ENCODE assay signal across 10 cellular contexts in genomic region chr11:1881442-1882264, GRCh38. TPM values are rescaled to one million over a fixed set of nuclear protein-coding genes. Genes with fewer than 3 reads are reported as not detected.
DNase-seq lines count a peak whose midpoint lies in the region; ATAC-seq and TF ChIP-seq lines count a peak whose summit lies in the region.
"Had no signal": no experiment of that assay in that cellular context is flagged by ENCODE, and none has a peak within 500 bp of the region (broad histone marks: within the 10 kb centered on the region; RNA-seq: fewer than 3 reads in every experiment).

No MANE protein-coding gene starts in this region.

- peak; percentile 47 for DNase-seq in GM13976 (ENCODE audit: low spot score)
- peak; percentile 41 for DNase-seq in NB4 (ENCODE audit: low read depth)
- DNase-seq in cardiac septum (ENCODE audit: low spot score) = peak; percentile 63
- DNase-seq in C1 segment of cervical spinal cord (lab: John Stamatoyannopoulos, UW) = no peak
- DNase-seq in BE2C = no peak
- DNase-seq in erythroblast (lab: John Stamatoyannopoulos, UW) = no peak

- peak overlapping the region; percentile 92 for H3K9ac ChIP-seq in skeletal muscle satellite cell (ENCODE audit: low read depth, low read length)
- H3K9ac ChIP-seq: KMS-11 had no signal

- H3K4me3 ChIP-seq in NB4 (ENCODE audit: low read depth, low read length) (no peak overlapping the region), skeletal muscle satellite cell (ENCODE audit: low read length) (no peak overlapping the region), BE2C (ENCODE audit: low read depth, low read length) (no peak overlapping the region)
- H3K4me3 ChIP-seq: SK-N-MC had no signal

- in situ Hi-C loops in GM13976 (cut with MboI; ENCODE audit: low sequenced_read_pairs, unreplicated experiment) = loop anchor here (5.0 kb wide), 1 partner anchor 36 kb away; the partner anchor contains the start of gene TNNT3

- no peaks in the 10 kb centered on the region for H3K27me3 ChIP-seq in skeletal muscle satellite cell (ENCODE audit: control insufficient read depth, insufficient read depth, low read length)
- H3K27me3 ChIP-seq in BE2C = no peaks in the 10 kb centered on the region

- no peak for TF ChIP-seq CTCF in GM13976 (IDR thresholded peaks at IDR 0.05; ENCODE audit: borderline replicate concordance, control extremely low read depth, extremely low read depth, insufficient read depth, missing control alignments)
- TF ChIP-seq CTCF in NB4 (IDR thresholded peaks at IDR 0.05; ENCODE audit: low read depth, low read length) = no peak
- TF ChIP-seq CTCF in BE2C (IDR thresholded peaks at IDR 0.05; ENCODE audit: low read depth, low read length) = no peak

- H3K4me1 ChIP-seq in skeletal muscle satellite cell (ENCODE audit: control insufficient read depth, insufficient read depth, low read length) (peaks cover 54% of the 10 kb centered on the region), BE2C (peaks cover 9% of the 10 kb centered on the region)

- peak overlapping the region; percentile 67 for H3K4me2 ChIP-seq in skeletal muscle satellite cell (ENCODE audit: low read length)
- H3K4me2 ChIP-seq: KMS-11 had no signal

- no peaks in the 10 kb centered on the region for H3K9me3 ChIP-seq in skeletal muscle satellite cell (replicated peaks; ENCODE audit: low read length)
- no peaks in the 10 kb centered on the region for H3K9me3 ChIP-seq in BE2C

- no peak for TF ChIP-seq POLR2A in NB4 (IDR thresholded peaks at IDR 0.05; ENCODE audit: extremely low read depth, insufficient read length)
- TF ChIP-seq POLR2A in erythroblast (IDR thresholded peaks at IDR 0.05; ENCODE audit: low read length) = no peak

- intact Hi-C loops in cardiac septum (cut with DNase I) = loop anchor here (2.0 to 5.0 kb wide), 4 partner anchors 36 to 269 kb away; partner anchors contain the start of genes TNNI2 and TNNT3

- H3K36me3 ChIP-seq in skeletal muscle satellite cell (ENCODE audit: insufficient read depth, low read length) (peaks cover 70% of the 10 kb centered on the region), BE2C (no peaks in the 10 kb centered on the region)

- no peak for ATAC-seq in HG03354 (IDR thresholded peaks at IDR 0.05; ENCODE audit: poor library complexity, severe bottlenecking, unreplicated experiment)

RNA-seq across cellular contexts. Expression of gene PRR33, which starts 10.0 kb away (rescaled TPM):
- 0.75 TPM for total RNA-seq in cardiac septum
- total RNA-seq in skeletal muscle satellite cell (2012; rRNA removed) = not detected in 2 replicates
- not detected for polyA plus RNA-seq in BE2C (2012; ENCODE audit: insufficient read depth, insufficient read length, low read depth)

RNA-seq across cellular contexts. Expression of gene LSP1, which starts 28.8 kb away (rescaled TPM):
- 35.1 TPM for total RNA-seq in cardiac septum
- 56.3 and 63.6 TPM in 2 replicates for total RNA-seq in skeletal muscle satellite cell (2012; rRNA removed)
- polyA plus RNA-seq in BE2C (2012; ENCODE audit: insufficient read depth, insufficient read length, low read depth) = 1.6 TPM

RNA-seq across cellular contexts. Expression of gene TNNT3, which starts 37.9 kb away (rescaled TPM):
- 41.5 TPM for total RNA-seq in cardiac septum
- 17.7 TPM in 1 of 2 replicates, not detected in the other for total RNA-seq in skeletal muscle satellite cell (2012; rRNA removed)
- polyA plus RNA-seq in BE2C (2012; ENCODE audit: insufficient read depth, insufficient read length, low read depth) = not detected

RNA-seq across cellular contexts. Expression of gene TNNI2, which starts 42.9 kb away (rescaled TPM):
- 0.78 TPM for total RNA-seq in cardiac septum
- 0.87 TPM in 1 of 2 replicates, not detected in the other for total RNA-seq in skeletal muscle satellite cell (2012; rRNA removed)
- polyA plus RNA-seq in BE2C (2012; ENCODE audit: insufficient read depth, insufficient read length, low read depth) = 0.66 TPM

RNA-seq across cellular contexts. Expression of gene SYT8, which starts 46.9 kb away (rescaled TPM):
- not detected for total RNA-seq in cardiac septum
- under 0.01 TPM in 1 of 2 replicates, not detected in the other for total RNA-seq in skeletal muscle satellite cell (2012; rRNA removed)
- polyA plus RNA-seq in BE2C (2012; ENCODE audit: insufficient read depth, insufficient read length, low read depth) = not detected

Comparison
In these comparisons a context has a peak if more than half of its experiments do, and no peak if none do; other contexts are left out.
1. DNase-seq: peak in GM13976 (single experiment), NB4 (single experiment) and cardiac septum (single experiment); none in C1 segment of cervical spinal cord (0 of 14), BE2C (single experiment) and erythroblast (0 of 2).